ENCODE assay signal across 1 cellular context in the genomic region with DNA sequence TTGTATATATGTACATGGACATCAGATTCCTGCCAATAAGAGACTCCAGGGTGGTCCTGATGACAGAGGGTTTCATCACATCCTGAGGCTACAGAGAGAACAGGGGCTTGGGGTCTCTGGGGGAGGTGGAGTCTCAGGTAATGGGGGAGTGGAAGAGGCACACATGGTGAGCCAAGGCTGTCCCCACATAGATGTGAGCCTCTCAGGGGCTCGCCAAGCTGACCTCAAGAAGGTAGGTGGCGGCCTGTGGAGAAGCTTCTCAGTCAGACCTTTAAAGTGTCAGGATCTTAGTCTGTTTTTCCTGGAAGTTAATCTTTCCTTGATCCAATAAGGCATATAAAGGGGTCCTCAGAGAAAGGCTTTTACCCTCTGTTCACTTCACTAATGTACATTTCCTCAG. TPM values are rescaled to one million over a fixed set of nuclear protein-coding genes. Genes with fewer than 3 reads are reported as not detected.
"Had no signal": no experiment of that assay in that cellular context is flagged by ENCODE, and none has a peak within 500 bp of the region (broad histone marks: within the 10 kb centered on the region; RNA-seq: fewer than 3 reads in every experiment).

No MANE protein-coding gene starts in this region.

RNA-seq across cellular contexts. Expression of gene AKR1C1, which starts 22.3 kb away (rescaled TPM):
- polyA plus RNA-seq: naive thymus-derived CD4-positive, alpha-beta T cell had no signal
